ENCODE assay signal across 8 cellular contexts in genomic region chr9:112711050-112711689, GRCh38. TPM values are rescaled to one million over a fixed set of nuclear protein-coding genes. Genes with fewer than 3 reads are reported as not detected.
DNase-seq lines count a peak whose midpoint lies in the region; ATAC-seq, FAIRE-seq and TF ChIP-seq lines count a peak whose summit lies in the region.

No MANE protein-coding gene starts in this region.

- H3K27me3 ChIP-seq in adrenal gland (no peaks in the 10 kb centered on the region), keratinocyte (ENCODE audit: control insufficient read depth, extremely low read depth, insufficient read depth, low read length) (no peaks in the 10 kb centered on the region)

- 58 to 64% (median 62%) methylated on average over 7 of the region's 7 CpGs for WGBS in adrenal gland, 4 donors

- peak; percentile 50 for DNase-seq in AG10803 (ENCODE audit: low read depth)
- DNase-seq in HK-2 (ENCODE audit: unreplicated experiment) = peak; percentile 6
- DNase-seq in adrenal gland = peak in 5 of 7 donors; percentile 21 to 48 (median 38)
- no peak for DNase-seq in keratinocyte (ENCODE audit: low read depth, low spot score)
- DNase-seq in immature natural killer cell = no peak
- DNase-seq in activated effector memory CD4-positive, alpha-beta T cell treated with Interleukin-2 at 50 U/mL for 16 hours = no peak
- no peak for DNase-seq in stimulated activated CD4-positive, alpha-beta T cell treated with anti-CD3 and anti-CD28 coated beads, Interleukin-4, amount 100 ng/mL, for 4 hours

- H3K27me3 Mint-ChIP-seq in immature natural killer cell (ENCODE audit: low read depth in 3 of 3) = peaks cover 0 to 1% (median 0%) of the 10 kb centered on the region in 3 donors

- no peak overlapping the region for H3K4me3 Mint-ChIP-seq in immature natural killer cell

- TF ChIP-seq CTCF in AG10803 (conservative IDR thresholded peaks at IDR 0.05; ENCODE audit: low read length) = peak; percentile 81
- peak; percentile 41 to 62 (median 54) for TF ChIP-seq CTCF in adrenal gland (IDR thresholded peaks at IDR 0.05)
- TF ChIP-seq CTCF in keratinocyte (optimal IDR thresholded peaks at IDR 0.05 in 1 of 3, IDR thresholded peaks at IDR 0.05 in 1 of 3, conservative IDR thresholded peaks at IDR 0.05 in 1 of 3; ENCODE audit: extremely low read depth in 1 of 3, insufficient read depth in 2 of 3, low read length in 3 of 3) = peak; percentile 37 to 49 (median 44)

- H3K4me2 ChIP-seq in keratinocyte (ENCODE audit: control insufficient read depth, extremely low read depth, insufficient read depth, low read depth, low read length) = no peak overlapping the region

- peaks cover 9% of the 10 kb centered on the region for H3K79me2 ChIP-seq in keratinocyte (ENCODE audit: control insufficient read depth, insufficient read depth, low read length)

- H3K9ac ChIP-seq in keratinocyte (ENCODE audit: control insufficient read depth, extremely low read depth, insufficient read depth, low read length) = no peak overlapping the region

- peaks cover 4 to 34% of the 10 kb centered on the region in 2 donors for H3K4me1 Mint-ChIP-seq in immature natural killer cell

- TF ChIP-seq POLR2A in adrenal gland (IDR thresholded peaks at IDR 0.05) = no peak

- no peak overlapping the region for H2AFZ ChIP-seq in keratinocyte (ENCODE audit: control insufficient read depth, low read length)

- dilution Hi-C loops in keratinocyte (cut with MboI; ENCODE audit: extremely low pct_ligation_motif_present, low sequenced_read_pairs) = no loop called here

- H3K27ac Mint-ChIP-seq in immature natural killer cell = no peak overlapping the region

- H4K20me1 ChIP-seq in keratinocyte (ENCODE audit: control insufficient read depth, extremely low read depth, insufficient read depth, low read length) = no peaks in the 10 kb centered on the region

- no peak for FAIRE-seq in keratinocyte (lab: Jason Lieb, UNC)

- no peaks in the 10 kb centered on the region for H3K9me3 ChIP-seq in adrenal gland (replicated peaks in 1 of 3)
- no peaks in the 10 kb centered on the region for H3K9me3 ChIP-seq in keratinocyte (ENCODE audit: control insufficient read depth, low read depth, low read length)

- H3K27ac ChIP-seq in adrenal gland = no peak overlapping the region
- no peak overlapping the region for H3K27ac ChIP-seq in keratinocyte (ENCODE audit: control insufficient read depth, insufficient read depth, low read length)

- H3K4me3 ChIP-seq in AG10803 (ENCODE audit: low read length) = no peak overlapping the region
- H3K4me3 ChIP-seq in adrenal gland = no peak overlapping the region
- H3K4me3 ChIP-seq in keratinocyte (ENCODE audit: control insufficient read depth in 2 of 3, extremely low read depth in 1 of 3, insufficient read depth in 2 of 3, low read depth in 1 of 3, low read length in 3 of 3) = no peak overlapping the region

- ATAC-seq in GM21737 (IDR thresholded peaks at IDR 0.05; ENCODE audit: unreplicated experiment) = no peak

- H3K9me1 ChIP-seq in keratinocyte (ENCODE audit: control insufficient read depth, extremely low read depth, insufficient read depth, low read length) = no peaks in the 10 kb centered on the region

- H3K4me1 ChIP-seq in adrenal gland (replicated peaks in 1 of 2) = peaks cover 0 to 11% of the 10 kb centered on the region in 2 donors
- no peaks in the 10 kb centered on the region for H3K4me1 ChIP-seq in keratinocyte (ENCODE audit: control insufficient read depth, extremely low read depth, insufficient read depth, low read length)

- intact Hi-C loops in adrenal gland (cut with DNase I) = no loop called here

- no peaks in the 10 kb centered on the region for H3K9me3 Mint-ChIP-seq in immature natural killer cell

- H3K36me3 ChIP-seq in adrenal gland (replicated peaks in 1 of 2) = no peaks in the 10 kb centered on the region
- peaks cover 0 to 2% of the 10 kb centered on the region in 2 experiments for H3K36me3 ChIP-seq in keratinocyte (ENCODE audit: control insufficient read depth in 2 of 2, extremely low read depth in 1 of 2, insufficient read depth in 2 of 2, low read length in 2 of 2)

- H3K36me3 Mint-ChIP-seq in immature natural killer cell = peaks cover 2 to 13% (median 10%) of the 10 kb centered on the region in 3 donors

RNA-seq across cellular contexts. Expression of gene INIP, which starts 6.7 kb away (rescaled TPM):
- total RNA-seq in adrenal gland = 10 to 100 TPM; 12.5 to 28.2 (median 21.0) TPM
- polyA plus RNA-seq in adrenal gland = 10 to 100 TPM in 1 of 3 donors, 1 to 10 TPM in 2; 5.5 to 23.4 (median 6.7) TPM
- polyA plus RNA-seq in keratinocyte = 11.6 to 22.0 TPM (median 17.5 TPM) in 3 replicates
- 9.3 TPM for polyA plus RNA-seq in keratinocyte (2011; ENCODE audit: low read depth)
- 10.7 and 20.6 TPM in 2 replicates for polyA plus RNA-seq in keratinocyte (2011; cell fraction: cytosol; rRNA removed)
- polyA plus RNA-seq in keratinocyte (2011; cell fraction: nucleus; rRNA removed) = 10.9 and 14.9 TPM in 2 replicates
- polyA plus RNA-seq in keratinocyte (2012; ENCODE audit: low replicate concordance) = 9.0 and 14.0 TPM in 2 replicates
- 8.2 to 25.2 TPM (median 10.9 TPM) in 3 replicates for polyA minus RNA-seq in keratinocyte
- 10.7 TPM for polyA minus RNA-seq in keratinocyte (2011; cell fraction: cytosol; rRNA and poly(A)+ RNA removed)
- 4.5 and 9.8 TPM in 2 replicates for polyA minus RNA-seq in keratinocyte (2011; cell fraction: nucleus; rRNA and poly(A)+ RNA removed)
- polyA plus RNA-seq in immature natural killer cell = 10 to 100 TPM; 27.9 to 39.6 (median 34.3) TPM

RNA-seq across cellular contexts. Expression of gene SNX30, which starts 39.4 kb away (rescaled TPM):
- total RNA-seq in adrenal gland = 10 to 100 TPM in 1 of 8 donors, 1 to 10 TPM in 7; 7.8 to 12.3 (median 9.3) TPM
- polyA plus RNA-seq in adrenal gland (1 to 10 TPM in 2 of 3 donors, under 1 TPM in 1; 0.84 to 5.0 (median 2.0) TPM), keratinocyte (6.6 to 9.4 TPM (median 9.0 TPM) in 3 replicates), immature natural killer cell (1 to 10 TPM; 1.1 to 3.1 (median 2.1) TPM)
- polyA plus RNA-seq in keratinocyte (2011; ENCODE audit: low read depth) = 6.4 TPM
- polyA plus RNA-seq in keratinocyte (2011; cell fraction: cytosol; rRNA removed) = 5.8 and 8.0 TPM in 2 replicates
- 17.7 and 18.7 TPM in 2 replicates for polyA plus RNA-seq in keratinocyte (2011; cell fraction: nucleus; rRNA removed)
- polyA plus RNA-seq in keratinocyte (2012; ENCODE audit: low replicate concordance) = 4.7 and 8.2 TPM in 2 replicates
- polyA minus RNA-seq in keratinocyte = 8.5 to 19.3 TPM (median 14.0 TPM) in 3 replicates
- 8.4 TPM for polyA minus RNA-seq in keratinocyte (2011; cell fraction: cytosol; rRNA and poly(A)+ RNA removed)
- 11.0 and 23.2 TPM in 2 replicates for polyA minus RNA-seq in keratinocyte (2011; cell fraction: nucleus; rRNA and poly(A)+ RNA removed)

Comparison
In these comparisons a context has a peak if more than half of its experiments do, and no peak if none do; other contexts are left out.
1. DNase-seq: peak in AG10803 (single experiment), HK-2 (single experiment) and adrenal gland (5 of 7); none in keratinocyte (single experiment), immature natural killer cell (0 of 3), activated effector memory CD4-positive, alpha-beta T cell treated with Interleukin-2 at 50 U/mL for 16 hours (single experiment) and stimulated activated CD4-positive, alpha-beta T cell treated with anti-CD3 and anti-CD28 coated beads, Interleukin-4, amount 100 ng/mL, for 4 hours (0 of 2).
2. Peak in every context shown above with its lines, with median percentiles within 50 percentile points of each other: CTCF ChIP-seq.